20 cellular contexts compared by ENCODE assay signal in genomic region chr9:91845839-91846238, GRCh38.
"Had no signal": no experiment of that assay in that cellular context is flagged by ENCODE, and none has a peak within 500 bp of the region (broad histone marks: within the 10 kb centered on the region; RNA-seq: fewer than 3 reads in every experiment).

No MANE protein-coding gene starts in this region.

- H3K27ac ChIP-seq: adrenal gland, cardiac muscle cell, left ventricle myocardium inferior, right atrium auricular region, suprapubic skin, upper lobe of left lung, VCaP had no signal

- H3K9me3 ChIP-seq: adrenal gland, left ventricle myocardium inferior, mucosa of descending colon, right atrium auricular region, suprapubic skin, upper lobe of left lung had no signal

- H3K4me3 ChIP-seq: adrenal gland, cardiac muscle cell, left ventricle myocardium inferior, mucosa of descending colon, right atrium auricular region, skin epidermis, suprapubic skin, upper lobe of left lung had no signal

- H3K36me3 ChIP-seq: adrenal gland, cardiac muscle cell, left ventricle myocardium inferior, right atrium auricular region, suprapubic skin, upper lobe of left lung had no signal

- DNase-seq: activated CD4-positive, alpha-beta memory T cell treated with anti-CD3 and anti-CD28 coated beads, Interleukin-2, amount 10 ng/mL, durations not matched to agents 7 days and 5 days; activated effector memory CD4-positive, alpha-beta T cell treated with anti-CD3 and anti-CD28 coated beads, Interleukin-2, amount 50 U/mL, for 16 hours; activated T-cell treated with anti-CD3 and anti-CD28 coated beads, Interleukin-2, amount 50 U/mL, for 48 hours; hippocampal formation; kidney; left ventricle myocardium inferior; mucosa of descending colon; naive thymus-derived CD4-positive, alpha-beta T cell; nucleus accumbens; stimulated activated CD4-positive, alpha-beta T cell treated with anti-CD3 and anti-CD28 coated beads, Interleukin-4, amount 100 ng/mL, for 4 hours; stimulated activated CD8-positive, alpha-beta memory T cell treated with anti-CD3 and anti-CD28 coated beads, Interleukin-4, amount 100 ng/mL, for 48 hours; stimulated activated naive CD8-positive, alpha-beta T cell treated with anti-CD3 and anti-CD28 coated beads, Interleukin-15, Interleukin-2, amounts not matched to agents 100 U/mL and 50 U/mL, for 24 hours; T-cell; upper lobe of left lung had no signal

- H3K27me3 ChIP-seq: adrenal gland, cardiac muscle cell, right atrium auricular region, suprapubic skin, upper lobe of left lung had no signal

- ATAC-seq: mucosa of descending colon; naive thymus-derived CD4-positive, alpha-beta T cell; stimulated activated naive CD8-positive, alpha-beta T cell treated with anti-CD3 and anti-CD28 coated beads, Interleukin-15, Interleukin-2, amounts not matched to agents 100 U/mL and 50 U/mL, for 24 hours; T-cell had no signal
